ENCODE assay signal across 2 cellular contexts in the genomic region with DNA sequence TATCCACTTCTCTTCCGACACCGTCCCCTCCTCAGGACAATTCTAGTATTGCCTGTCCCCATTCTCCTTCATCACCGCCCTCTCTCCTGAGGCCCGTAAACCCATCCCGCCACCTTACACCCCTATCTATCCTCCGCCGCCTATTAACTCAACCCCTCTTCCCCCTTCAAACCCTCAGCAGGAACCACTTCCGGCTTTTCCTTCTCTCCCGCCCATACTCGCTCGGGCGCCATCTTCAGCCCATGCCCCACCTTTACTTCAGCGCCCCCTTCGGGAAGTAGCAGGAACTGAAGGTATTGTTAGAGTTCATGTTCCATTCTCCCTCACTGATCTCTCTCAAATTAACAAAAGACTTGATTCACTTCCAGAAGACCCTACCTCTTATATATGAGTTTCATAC.
A peak's percentile ranks its signal among the peaks of the same experiment; 100 is the strongest.
TF ChIP-seq lines count a peak whose summit lies in the region.

No MANE protein-coding gene starts in this region.

TF ChIP-seq in HepG2, 621 proteins besides CTCF, POLR2A, EP300 and RAD21:
- TF ChIP-seq ZNF552 (CRISPR knock-in tag; IDR thresholded peaks at IDR 0.05; ENCODE audit: borderline replicate concordance) (no peak), STAG1 (CRISPR knock-in tag; IDR thresholded peaks at IDR 0.05) (0 out of 2 replicates have a peak, but pooled peaks have one; percentile 5)

TF ChIP-seq in H1, 55 proteins besides CTCF, POLR2A, EP300 and RAD21:
- TF ChIP-seq NANOG (IDR thresholded peaks at IDR 0.05; ENCODE audit: insufficient read depth, low read depth, low read length, poor library complexity, severe bottlenecking) (no peak), KDM5A (IDR thresholded peaks at IDR 0.05; ENCODE audit: low read length) (no peak), CHD7 (IDR thresholded peaks at IDR 0.05; ENCODE audit: insufficient replicate concordance, low read length) (no peak), FOSL1 (IDR thresholded peaks at IDR 0.05; ENCODE audit: insufficient read depth, low read depth, low read length) (no peak), YY1 (IDR thresholded peaks at IDR 0.05; ENCODE audit: low read depth, low read length) (peak; percentile 76), BACH1 (IDR thresholded peaks at IDR 0.05; ENCODE audit: low read length) (no peak), CHD2 (IDR thresholded peaks at IDR 0.05; ENCODE audit: low read length) (no peak)
- TF ChIP-seq, protein P1, sequence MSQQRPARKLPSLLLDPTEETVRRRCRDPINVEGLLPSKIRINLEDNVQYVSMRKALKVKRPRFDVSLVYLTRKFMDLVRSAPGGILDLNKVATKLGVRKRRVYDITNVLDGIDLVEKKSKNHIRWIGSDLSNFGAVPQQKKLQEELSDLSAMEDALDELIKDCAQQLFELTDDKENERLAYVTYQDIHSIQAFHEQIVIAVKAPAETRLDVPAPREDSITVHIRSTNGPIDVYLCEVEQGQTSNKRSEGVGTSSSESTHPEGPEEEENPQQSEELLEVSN (IDR thresholded peaks at IDR 0.05), result peak; percentile 57; the same call in 1 of the 2 replicates
